ENCODE assay signal across 7 cellular contexts in the genomic region with DNA sequence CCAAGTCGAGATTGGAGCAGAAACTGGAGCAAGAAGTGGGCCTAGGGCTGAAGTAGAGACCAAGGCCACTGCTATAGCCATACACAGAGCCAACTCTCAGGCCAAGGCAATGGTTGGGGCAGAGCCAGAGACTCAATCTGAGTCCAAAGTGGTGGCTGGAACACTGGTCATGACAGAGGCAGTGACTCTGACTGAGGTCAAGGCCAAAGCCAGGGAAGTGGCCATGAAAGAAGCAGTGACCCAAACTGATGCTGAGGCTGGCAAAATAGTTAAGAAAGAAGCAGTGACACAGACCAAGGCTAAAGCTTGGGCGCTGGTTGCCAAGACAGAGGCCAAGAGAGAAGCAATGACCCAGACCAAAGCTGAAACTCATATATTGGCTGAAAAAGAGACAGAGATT. TPM values are rescaled to one million over a fixed set of nuclear protein-coding genes. Genes with fewer than 3 reads are reported as not detected.
"Had no signal": no experiment of that assay in that cellular context is flagged by ENCODE, and none has a peak within 500 bp of the region (broad histone marks: within the 10 kb centered on the region; RNA-seq: fewer than 3 reads in every experiment).

No MANE protein-coding gene starts in this region.

- DNase-seq: KBM-7, KG1 had no signal

- FAIRE-seq: HepG2, HTR-8/SVneo, K562 had no signal

- ATAC-seq: HepG2, K562 had no signal

- H3K4me3 ChIP-seq: K562 had no signal

- H3K27ac ChIP-seq: HL-60 had no signal

RNA-seq across cellular contexts. Expression of a gene that starts 3.5 kb away (rescaled TPM):
- total RNA-seq: HepG2 had no signal
- polyA plus RNA-seq: HepG2, IgD-negative memory B cell, K562 had no signal
